In the genomic region with DNA sequence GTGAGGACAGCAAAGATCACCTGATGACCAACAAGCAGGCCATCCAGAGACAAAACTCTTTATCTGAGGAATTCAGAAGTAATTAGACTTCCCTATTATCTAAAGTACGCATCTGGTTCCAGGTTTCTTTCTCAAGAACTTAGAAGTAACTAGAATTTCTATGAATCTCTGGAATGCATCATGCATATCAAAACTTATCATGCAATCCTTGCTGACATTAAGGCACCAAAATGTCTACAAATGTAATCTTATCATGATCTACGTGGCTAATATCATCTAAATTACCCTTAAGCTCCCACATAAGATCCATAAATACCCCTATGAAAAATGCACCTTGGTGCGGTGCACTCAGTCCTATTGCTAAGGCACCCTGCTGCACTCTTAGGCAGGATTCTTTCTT, we compare ENCODE assay signal across 25 cellular contexts.
"Had no signal": no experiment of that assay in that cellular context is flagged by ENCODE, and none has a peak within 500 bp of the region (broad histone marks: within the 10 kb centered on the region; RNA-seq: fewer than 3 reads in every experiment).

No MANE protein-coding gene starts in this region.

- FAIRE-seq: endometrium, endothelial cell of umbilical vein had no signal

- H3K4me3 ChIP-seq: colonic mucosa, coronary artery, dorsolateral prefrontal cortex, esophagus muscularis mucosa, esophagus squamous epithelium, gastrocnemius medialis, gastroesophageal sphincter, heart left ventricle, heart right ventricle had no signal

- H3K9me3 ChIP-seq: colonic mucosa, gastrocnemius medialis had no signal

- H3K27ac ChIP-seq: colonic mucosa, coronary artery, dorsolateral prefrontal cortex, epithelial cell of prostate, esophagus muscularis mucosa, esophagus squamous epithelium, foreskin keratinocyte, gastrocnemius medialis, gastroesophageal sphincter, heart left ventricle, heart right ventricle had no signal

- H3K4me1 ChIP-seq: colonic mucosa, esophagus muscularis mucosa, esophagus squamous epithelium, foreskin keratinocyte, gastrocnemius medialis, gastroesophageal sphincter, heart left ventricle, heart right ventricle had no signal

- H3K36me3 ChIP-seq: colonic mucosa, esophagus muscularis mucosa, esophagus squamous epithelium, gastrocnemius medialis, gastroesophageal sphincter, heart left ventricle, heart right ventricle had no signal

- DNase-seq: colonic mucosa; cortex of kidney; dermis blood vessel endothelial cell; dorsolateral prefrontal cortex; effector CD4-positive, alpha-beta T cell; effector CD8-positive, alpha-beta T cell; effector memory CD4-positive, alpha-beta T cell; effector memory CD8-positive, alpha-beta T cell; endodermal cell; erythroblast; esophagus squamous epithelium; foreskin fibroblast; foreskin keratinocyte; foreskin melanocyte; gastrocnemius medialis; glutamatergic neuron; head of caudate nucleus; heart left ventricle; heart right ventricle had no signal

- H3K27me3 ChIP-seq: colonic mucosa, dorsolateral prefrontal cortex, esophagus muscularis mucosa, esophagus squamous epithelium, foreskin keratinocyte, gastrocnemius medialis, gastroesophageal sphincter, heart left ventricle, heart right ventricle had no signal
